In genomic region chr12:64691793-64692583, GRCh38 we compare ENCODE assay signal across 1 cellular context.
TF ChIP-seq lines count a peak whose summit lies in the region.

No MANE protein-coding gene starts in this region.

TF ChIP-seq in GM23338, 12 proteins besides CTCF, POLR2A, EP300 and RAD21:
- TF ChIP-seq ZNF462 (CRISPR knock-in tag; IDR thresholded peaks at IDR 0.05): no peak
